ENCODE assay signal across 1 cellular context in genomic region chr19:10194500-10195198, GRCh38.
TF ChIP-seq lines count a peak whose summit lies in the region.

DNMT1 (minus strand) TSS chr19:10194953; CDS start chr19:10194899, 54 bp downstream.

TF ChIP-seq in SK-N-SH, 30 proteins besides CTCF, POLR2A, EP300 and RAD21 (continued from another document):
- TF ChIP-seq TAF1 (IDR thresholded peaks at IDR 0.05; ENCODE audit: borderline replicate concordance, low read depth, low read length) (peak; percentile 30; the same call in 1 of the 2 replicates), NRF1 (IDR thresholded peaks at IDR 0.05; ENCODE audit: low read depth, low read length) (peak; percentile 83), TCF12 (IDR thresholded peaks at IDR 0.05) (no peak; the same call in 1 of the 2 replicates), GABPA (IDR thresholded peaks at IDR 0.05; ENCODE audit: low read depth) (peak; percentile 75), JUND (IDR thresholded peaks at IDR 0.05) (peak; percentile 32; the same call in 1 of the 2 replicates), POLR2AphosphoS5 (IDR thresholded peaks at IDR 0.05; ENCODE audit: low read depth, low read length) (peak; percentile 93)
